24 cellular contexts compared by ENCODE assay signal in genomic region chr17:79136596-79136995, GRCh38.
DNase-seq lines count a peak whose midpoint lies in the region; ATAC-seq, FAIRE-seq and TF ChIP-seq lines count a peak whose summit lies in the region.
"Had no signal": no experiment of that assay in that cellular context is flagged by ENCODE, and none has a peak within 500 bp of the region (broad histone marks: within the 10 kb centered on the region; RNA-seq: fewer than 3 reads in every experiment).

No MANE protein-coding gene starts in this region.

- H3K36me3 ChIP-seq in mammary epithelial cell (ENCODE audit: insufficient read depth, low read length) (no peaks in the 10 kb centered on the region), neural progenitor cell (no peaks in the 10 kb centered on the region)
- H3K36me3 ChIP-seq: BE2C had no signal

- FAIRE-seq in A549 (lab: Jason Lieb, UNC), result no peak
- FAIRE-seq: GM18507, HTR-8/SVneo had no signal

- dilution Hi-C loops in mammary epithelial cell (cut with HindIII; ENCODE audit: low sequenced_read_pairs), result no loop called here

- ATAC-seq in A549, result peak; percentile 19 to 47; a peak in 5 of 6 replicates

- H3K27ac ChIP-seq in A549, result no peak overlapping the region
- H3K27ac ChIP-seq in mammary epithelial cell (ENCODE audit: insufficient read depth, low read depth, low read length), result no peak overlapping the region
- H3K27ac ChIP-seq in neural progenitor cell, result no peak overlapping the region
- H3K27ac ChIP-seq: GM23248, RWPE1 had no signal

- no peaks in the 10 kb centered on the region for H3K9me3 Mint-ChIP-seq in neural progenitor cell
- H3K9me3 Mint-ChIP-seq: HFFc6 had no signal

- H3F3A ChIP-seq in neural progenitor cell (ENCODE audit: low read depth), result no peaks in the 10 kb centered on the region

- no peak for TF ChIP-seq POLR2A in A549 (IDR thresholded peaks at IDR 0.05; ENCODE audit: low read length)

- H3K27me3 Mint-ChIP-seq in neural progenitor cell (ENCODE audit: insufficient read depth, low read depth), result peaks cover 14% of the 10 kb centered on the region
- H3K27me3 Mint-ChIP-seq: CD4-positive, CD25-positive, alpha-beta regulatory T cell had no signal

- H3K9me3 ChIP-seq in A549 (no peaks in the 10 kb centered on the region), mammary epithelial cell (replicated peaks; ENCODE audit: insufficient read depth, low read length) (no peaks in the 10 kb centered on the region), neural progenitor cell (ENCODE audit: low read depth) (no peaks in the 10 kb centered on the region)
- H3K9me3 ChIP-seq: BE2C had no signal

- CTCF ChIA-PET in A549 (lab: Yijun Ruan, JAX), result interaction anchor here (0.9 kb wide), 1 partner anchor 257 kb away, joined by 4 read pairs; no protein-coding TSS in a partner anchor
- CTCF ChIA-PET in mammary epithelial cell (lab: Charles Lee; ENCODE audit: low non-redundant PET), result no interaction called here

- no peak for TF ChIP-seq RAD21 in A549 (conservative IDR thresholded peaks at IDR 0.05 in 1 of 2, IDR thresholded peaks at IDR 0.05 in 1 of 2)

- peak; percentile 33 for DNase-seq in A172 (ENCODE audit: low spot score)
- DNase-seq in A549 (ENCODE audit: low read depth in 1 of 2, low spot score in 1 of 2), result no peak
- DNase-seq in NCI-H69 (lab: John Stamatoyannopoulos, UW), result peak; percentile 38
- peak; percentile 66 for DNase-seq in left kidney (ENCODE audit: low read depth, low spot score)
- no peak for DNase-seq in mammary epithelial cell
- DNase-seq in NCI-H1092 (lab: John Stamatoyannopoulos, UW), result no peak
- DNase-seq in neural progenitor cell (ENCODE audit: low spot score), result no peak
- DNase-seq: ACHN; BE2C; CD4-positive, CD25-positive, alpha-beta regulatory T cell; GM23248; H9; HFFc6; KBM-7; MV-4-11; NCI-H1694; NCI-H2029 treated with DMSO at 0.1 percent for 48 hours; NCI-H2171; NCI-H226; NCI-H510A; SHP77 had no signal

- H3K36me3 Mint-ChIP-seq in neural progenitor cell, result no peaks in the 10 kb centered on the region
- H3K36me3 Mint-ChIP-seq: CD4-positive, CD25-positive, alpha-beta regulatory T cell had no signal

- H3K27me3 ChIP-seq in mammary epithelial cell (ENCODE audit: insufficient read depth, low read length) (peaks cover 4% of the 10 kb centered on the region), neural progenitor cell (no peaks in the 10 kb centered on the region)

- WGBS in A549 (ENCODE audit: missing lambda C conversion rate), result 59% methylated on average over 10 of the region's 10 CpGs
- 38% methylated on average over 6 of the region's 10 CpGs for WGBS in mammary epithelial cell (ENCODE audit: low coverage, missing lambda C conversion rate)

- no peak overlapping the region for H3K9ac ChIP-seq in mammary epithelial cell (ENCODE audit: insufficient read depth, low read length)
- no peak overlapping the region for H3K9ac ChIP-seq in neural progenitor cell
- H3K9ac ChIP-seq: GM23248 had no signal

- no TSS peak for BruUV-seq in mammary epithelial cell (replicated peaks; lab: Mats Ljungman, UMichigan)

- intact Hi-C loops in mammary epithelial cell (cut with micrococcal nuclease), result no loop called here

- in situ Hi-C loops in mammary epithelial cell (cut with MboI; ENCODE audit: low sequenced_read_pairs in 2 of 2), result no loop called here

- H3K4me2 ChIP-seq in A549 (no peak overlapping the region), mammary epithelial cell (ENCODE audit: insufficient read depth, low read depth, low read length) (no peak overlapping the region), neural progenitor cell (no peak overlapping the region)

- no peak overlapping the region for H3K27ac Mint-ChIP-seq in neural progenitor cell
- H3K27ac Mint-ChIP-seq: CD4-positive, CD25-positive, alpha-beta regulatory T cell; HFFc6 had no signal

- no peaks in the 10 kb centered on the region for H3K79me2 ChIP-seq in mammary epithelial cell (ENCODE audit: insufficient read depth, low read length)
- no peaks in the 10 kb centered on the region for H3K79me2 ChIP-seq in neural progenitor cell (ENCODE audit: low read depth)

- H3K4me3 ChIP-seq in A549, result no peak overlapping the region
- no peak overlapping the region for H3K4me3 ChIP-seq in mammary epithelial cell (replicated peaks in 1 of 3; ENCODE audit: insufficient read depth in 1 of 3, low read depth in 2 of 3, low read length in 3 of 3)
- H3K4me3 ChIP-seq in neural progenitor cell, result no peak overlapping the region
- H3K4me3 ChIP-seq: GM23248 had no signal

- TF ChIP-seq EP300 in A549 (IDR thresholded peaks at IDR 0.05), result no peak

- H4K20me1 ChIP-seq in mammary epithelial cell (ENCODE audit: insufficient read depth, low read length) (no peaks in the 10 kb centered on the region), neural progenitor cell (ENCODE audit: low read depth) (no peaks in the 10 kb centered on the region)

- TF ChIP-seq CTCF in A549 (IDR thresholded peaks at IDR 0.05), result no peak
- no peak for TF ChIP-seq CTCF in mammary epithelial cell (conservative IDR thresholded peaks at IDR 0.05 in 1 of 2, IDR thresholded peaks at IDR 0.05 in 1 of 2; ENCODE audit: extremely low read depth in 1 of 2, insufficient read depth in 1 of 2, low read depth in 1 of 2, low read length in 2 of 2)
- no peak for TF ChIP-seq CTCF in neural progenitor cell (IDR thresholded peaks at IDR 0.05)

- peaks cover 26% of the 10 kb centered on the region for H3K4me1 Mint-ChIP-seq in neural progenitor cell
- H3K4me1 Mint-ChIP-seq: CD4-positive, CD25-positive, alpha-beta regulatory T cell had no signal

- H3K4me1 ChIP-seq in A549, result no peaks in the 10 kb centered on the region
- no peaks in the 10 kb centered on the region for H3K4me1 ChIP-seq in mammary epithelial cell (ENCODE audit: insufficient read depth, low read length)
- peaks cover 6% of the 10 kb centered on the region for H3K4me1 ChIP-seq in neural progenitor cell
- H3K4me1 ChIP-seq: BE2C had no signal

- H2AFZ ChIP-seq in mammary epithelial cell (ENCODE audit: low read depth, low read length) (no peak overlapping the region), neural progenitor cell (replicated peaks) (no peak overlapping the region)
- H2AFZ ChIP-seq: GM23248 had no signal

- POLR2A ChIA-PET in A549 (lab: Yijun Ruan, JAX), result no interaction called here

- no peak overlapping the region for H3K4me3 Mint-ChIP-seq in neural progenitor cell
- H3K4me3 Mint-ChIP-seq: H9, HFFc6 had no signal

TF ChIP-seq in A549, 52 proteins besides CTCF, POLR2A, EP300 and RAD21:
- TF ChIP-seq MAZ (IDR thresholded peaks at IDR 0.05; ENCODE audit: borderline replicate concordance, low read depth, low read length) (no peak), JUNB (IDR thresholded peaks at IDR 0.05) (no peak), HMGXB4 (CRISPR knock-in tag; IDR thresholded peaks at IDR 0.05; ENCODE audit: borderline replicate concordance) (no peak), KDM5A (IDR thresholded peaks at IDR 0.05) (no peak), CHD4 (IDR thresholded peaks at IDR 0.05; ENCODE audit: borderline replicate concordance) (no peak), BHLHE40 (IDR thresholded peaks at IDR 0.05; ENCODE audit: low read depth, low read length) (no peak), HOXA7 (CRISPR knock-in tag; IDR thresholded peaks at IDR 0.05) (no peak), NFE2L2 (conservative IDR thresholded peaks at IDR 0.05; ENCODE audit: low read length) (no peak), EHF (CRISPR knock-in tag; IDR thresholded peaks at IDR 0.05) (no peak), NPAS2 (CRISPR knock-in tag; IDR thresholded peaks at IDR 0.05; ENCODE audit: borderline replicate concordance) (no peak), PHF8 (IDR thresholded peaks at IDR 0.05; ENCODE audit: borderline replicate concordance, low read depth) (no peak), FOSL2 (IDR thresholded peaks at IDR 0.05) (no peak), FOSL2 (CRISPR knock-in tag; IDR thresholded peaks at IDR 0.05) (no peak), BCL3 (IDR thresholded peaks at IDR 0.05) (no peak), POLR2AphosphoS2 (conservative IDR thresholded peaks at IDR 0.05; ENCODE audit: low read length) (no peak), RNF2 (IDR thresholded peaks at IDR 0.05; ENCODE audit: borderline replicate concordance, low read depth) (no peak), RARB (CRISPR knock-in tag; IDR thresholded peaks at IDR 0.05) (no peak), SMC3 (IDR thresholded peaks at IDR 0.05) (no peak), HEYL (CRISPR knock-in tag; IDR thresholded peaks at IDR 0.05) (no peak), RCOR1 (IDR thresholded peaks at IDR 0.05; ENCODE audit: low read depth, low read length) (no peak), ATOH8 (CRISPR knock-in tag; IDR thresholded peaks at IDR 0.05; ENCODE audit: low read depth) (no peak)

Comparison
In these comparisons a context has a peak if more than half of its experiments do, and no peak if none do; other contexts are left out.
1. DNase-seq: peak in A172 (single experiment), NCI-H69 (single experiment) and left kidney (single experiment); none in A549 (0 of 2), mammary epithelial cell (single experiment), NCI-H1092 (single experiment) and neural progenitor cell (single experiment).